Comparison of ENCODE assay signal across 10 cellular contexts in genomic region chr19:17757125-17757524, GRCh38. TPM values are rescaled to one million over a fixed set of nuclear protein-coding genes. Genes with fewer than 3 reads are reported as not detected.
DNase-seq lines count a peak whose midpoint lies in the region; ATAC-seq and TF ChIP-seq lines count a peak whose summit lies in the region.
"Had no signal": no experiment of that assay in that cellular context is flagged by ENCODE, and none has a peak within 500 bp of the region (broad histone marks: within the 10 kb centered on the region; RNA-seq: fewer than 3 reads in every experiment).

No MANE protein-coding gene starts in this region.

- H3K9me3 ChIP-seq in mucosa of descending colon = no peaks in the 10 kb centered on the region

- DNase-seq in C1 segment of cervical spinal cord (lab: John Stamatoyannopoulos, UW) = peak in 13 of 14 donors; percentile 26 to 94 (median 87)
- peak; percentile 40 for DNase-seq in NCI-H2029 (lab: John Stamatoyannopoulos, UW)
- DNase-seq in cerebellum (ENCODE audit: low spot score) = peak; percentile 58
- peak in 2 of 3 donors; percentile 59 to 73 for DNase-seq in mucosa of descending colon
- DNase-seq in UCSD-AML1 (lab: John Stamatoyannopoulos, UW; ENCODE audit: unreplicated experiment) = no peak
- DNase-seq in NCI-H2227 treated with DMSO at 0.1 percent for 48 hours (lab: John Stamatoyannopoulos, UW) = no peak
- DNase-seq in NCI-H526 treated with DMSO at 0.1 percent for 48 hours (lab: John Stamatoyannopoulos, UW) = no peak
- DNase-seq: GOT3, NCI-H1436 treated with DMSO at 0.1 percent for 48 hours had no signal

- intact Hi-C loops in mucosa of descending colon (cut with DNase I, micrococcal nuclease) = no loop called here

- no peak overlapping the region for H3K4me3 ChIP-seq in mucosa of descending colon

- TF ChIP-seq CTCF in mucosa of descending colon (IDR thresholded peaks at IDR 0.05) = no peak

- no peaks in the 10 kb centered on the region for H3K36me3 ChIP-seq in mucosa of descending colon (ENCODE audit: low read depth)

- no peaks in the 10 kb centered on the region for H3K4me1 ChIP-seq in mucosa of descending colon (ENCODE audit: low read depth)

- ATAC-seq in mucosa of descending colon (peak; percentile 76), HG03045 (IDR thresholded peaks at IDR 0.05; ENCODE audit: unreplicated experiment) (no peak)

RNA-seq across cellular contexts. Expression of gene FCHO1, which starts 5.8 kb away (rescaled TPM):
- 25.9 TPM for total RNA-seq in cerebellum
- total RNA-seq in mucosa of descending colon = 1 to 10 TPM; 3.4 to 4.4 (median 4.2) TPM

RNA-seq across cellular contexts. Expression of gene B3GNT3, which starts 37.8 kb away (rescaled TPM):
- total RNA-seq in cerebellum (not detected), mucosa of descending colon (100 to 1,000 TPM in 2 of 3 donors, 10 to 100 TPM in 1; 77.6 to 205 (median 189) TPM)

RNA-seq across cellular contexts. Expression of gene MAP1S, which starts 37.8 kb away (rescaled TPM):
- total RNA-seq in cerebellum (31.4 TPM), mucosa of descending colon (10 to 100 TPM; 42.2 to 57.2 (median 44.7) TPM)

Comparison
In these comparisons a context has a peak if more than half of its experiments do, and no peak if none do; other contexts are left out.
1. DNase-seq: peak in C1 segment of cervical spinal cord (13 of 14), NCI-H2029 (single experiment), cerebellum (single experiment) and mucosa of descending colon (2 of 3); none in UCSD-AML1 (single experiment), NCI-H2227 treated with DMSO at 0.1 percent for 48 hours (single experiment) and NCI-H526 treated with DMSO at 0.1 percent for 48 hours (single experiment).
2. RNA of gene B3GNT3, which starts 37.8 kb away (total RNA-seq): 77.6 to 205 TPM in mucosa of descending colon; not detected in cerebellum (single experiment); every median in the first group is over 10 times any median in the second.